Comparison of ENCODE assay signal across 8 cellular contexts in genomic region chr2:237696471-237696870, GRCh38.
DNase-seq lines count a peak whose midpoint lies in the region; ATAC-seq and TF ChIP-seq lines count a peak whose summit lies in the region.

No MANE protein-coding gene starts in this region.

- peaks cover 10% of the 10 kb centered on the region for H4K20me1 ChIP-seq in osteoblast (ENCODE audit: insufficient read depth, low read length)

- H3K79me1 ChIP-seq in mesendoderm (ENCODE audit: low read length), result peaks cover 44% of the 10 kb centered on the region

- H3K23ac ChIP-seq in mesendoderm (ENCODE audit: low read length), result no peak overlapping the region

- no peak overlapping the region for H3K56ac ChIP-seq in mesendoderm (ENCODE audit: low read length)

- no peak for TF ChIP-seq CTCF in osteoblast (IDR thresholded peaks at IDR 0.05; ENCODE audit: extremely low read depth, low read depth, low read length)

- no peak overlapping the region for H3K9ac ChIP-seq in mesendoderm (ENCODE audit: low read length)

- peaks cover 19 to 28% of the 10 kb centered on the region in 2 donors for H3K36me3 Mint-ChIP-seq in activated naive CD4-positive, alpha-beta T cell treated with anti-CD3 and anti-CD28 coated beads, Interleukin-2, amount 50 U/mL, for 72 hours

- H2BK5ac ChIP-seq in mesendoderm (ENCODE audit: low read length), result no peak overlapping the region

- H3K27me3 ChIP-seq in osteoblast (ENCODE audit: insufficient read depth, low read length) (no peaks in the 10 kb centered on the region), mesendoderm (ENCODE audit: insufficient read depth, low read length, poor library complexity) (no peaks in the 10 kb centered on the region)

- no peak overlapping the region for H3K4me2 ChIP-seq in osteoblast (ENCODE audit: insufficient read depth, low read length)
- no peak overlapping the region for H3K4me2 ChIP-seq in mesendoderm (ENCODE audit: low read length)

- no CpG with 5 or more reads among the region's 5 CpGs for WGBS in mesendoderm (ENCODE audit: extremely low coverage, insufficient coverage, low lambda C conversion rate)

- no peak overlapping the region for H4K5ac ChIP-seq in mesendoderm (ENCODE audit: low read length)

- H2BK15ac ChIP-seq in mesendoderm (replicated peaks; ENCODE audit: low read depth), result no peak overlapping the region

- H2BK120ac ChIP-seq in mesendoderm (ENCODE audit: low read depth, low read length), result no peak overlapping the region

- peaks cover 83% of the 10 kb centered on the region for H3K79me2 ChIP-seq in osteoblast (ENCODE audit: insufficient read depth, low read length)
- peaks cover 81% of the 10 kb centered on the region for H3K79me2 ChIP-seq in mesendoderm (ENCODE audit: control insufficient read depth, insufficient read depth, low read length)

- ATAC-seq in GM18502 (IDR thresholded peaks at IDR 0.05; ENCODE audit: poor library complexity, unreplicated experiment) (peak; percentile 28), HG02798 (IDR thresholded peaks at IDR 0.05; ENCODE audit: poor library complexity, unreplicated experiment) (peak; percentile 19)
- peak in 1 of 2 donors; percentile 39 for ATAC-seq in activated naive CD4-positive, alpha-beta T cell treated with anti-CD3 and anti-CD28 coated beads, Interleukin-2, amount 50 U/mL, for 72 hours

- H3K4me1 ChIP-seq in osteoblast (ENCODE audit: insufficient read depth, low read length) (peaks cover 51% of the 10 kb centered on the region), mesendoderm (ENCODE audit: control insufficient read depth, low read depth, low read length) (peaks cover 40% of the 10 kb centered on the region)

- no peak overlapping the region for H3K18ac ChIP-seq in mesendoderm (ENCODE audit: low read length)

- H3K4ac ChIP-seq in mesendoderm (ENCODE audit: low read depth, low read length), result no peak overlapping the region

- no peaks in the 10 kb centered on the region for H3K9me3 ChIP-seq in osteoblast (ENCODE audit: low read depth, low read length)

- H3K27ac Mint-ChIP-seq in activated naive CD4-positive, alpha-beta T cell treated with anti-CD3 and anti-CD28 coated beads, Interleukin-2, amount 50 U/mL, for 72 hours, result peak overlapping the region; percentile 98 to 99

- no peak overlapping the region for H4K8ac ChIP-seq in mesendoderm (ENCODE audit: low read depth, low read length)

- no peak for DNase-seq in activated naive CD4-positive, alpha-beta T cell treated with anti-CD3 and anti-CD28 coated beads, Interleukin-2, amount 50 U/mL, for 72 hours (ENCODE audit: low spot score in 2 of 2)
- DNase-seq in osteoblast (ENCODE audit: insufficient read length, low spot score, missing footprints) (no peak), middle frontal gyrus (ENCODE audit: extremely low spot score, low spot score) (no peak), NCI-H510A treated with DMSO at 0.1 percent for 48 hours (lab: John Stamatoyannopoulos, UW) (no peak), mesendoderm (no peak), substantia nigra (lab: John Stamatoyannopoulos, UW) (no peak)

- no peak overlapping the region for H2AK5ac ChIP-seq in mesendoderm (ENCODE audit: low read length)

- H3K27ac ChIP-seq in osteoblast (ENCODE audit: low read depth, low read length), result peak overlapping the region; percentile 82
- H3K27ac ChIP-seq in mesendoderm (ENCODE audit: low read depth, low read length), result no peak overlapping the region
- no peak overlapping the region for H3K27ac ChIP-seq in substantia nigra (ENCODE audit: low read depth, low read length, poor library complexity, severe bottlenecking)

- H2AFZ ChIP-seq in osteoblast (ENCODE audit: low read length), result no peak overlapping the region

- H3K9me3 Mint-ChIP-seq in activated naive CD4-positive, alpha-beta T cell treated with anti-CD3 and anti-CD28 coated beads, Interleukin-2, amount 50 U/mL, for 72 hours, result no peaks in the 10 kb centered on the region

- H3K36me3 ChIP-seq in osteoblast (ENCODE audit: insufficient read depth, low read length) (no peaks in the 10 kb centered on the region), mesendoderm (ENCODE audit: control insufficient read depth, insufficient read depth, low read length) (no peaks in the 10 kb centered on the region)

- no peak overlapping the region for H3K4me3 ChIP-seq in osteoblast (ENCODE audit: insufficient read depth, low read length)
- no peak overlapping the region for H3K4me3 ChIP-seq in mesendoderm (ENCODE audit: low read length)
